28 cellular contexts compared by ENCODE assay signal in genomic region chr4:103936653-103937145, GRCh38.
"Had no signal": no experiment of that assay in that cellular context is flagged by ENCODE, and none has a peak within 500 bp of the region (broad histone marks: within the 10 kb centered on the region; RNA-seq: fewer than 3 reads in every experiment).

No MANE protein-coding gene starts in this region.

- H3K27me3 Mint-ChIP-seq: naive B cell; natural killer cell treated with Interleukin-12 subunit alpha and Interleukin-12 subunit beta and Interleukin-15 and Interleukin-18, amount 100 ng/mL, for 72 hours; progenitor cell of endocrine pancreas had no signal

- H3K36me3 ChIP-seq: neutrophil, pancreas, right lobe of liver, sigmoid colon, suprapubic skin, tibial artery, transverse colon, upper lobe of left lung, uterus had no signal

- FAIRE-seq: pancreas, small intestine had no signal

- H3K27ac Mint-ChIP-seq: naive B cell; naive thymus-derived CD8-positive, alpha-beta T cell; natural killer cell treated with Interleukin-12 subunit alpha and Interleukin-12 subunit beta and Interleukin-15 and Interleukin-18, amount 100 ng/mL, for 72 hours; nephron progenitor cell; progenitor cell of endocrine pancreas; stimulated activated effector memory CD8-positive, alpha-beta T cell treated with anti-CD3 and anti-CD28 coated beads, Interleukin-12 subunit alpha, Interleukin-12 subunit beta, amount 100 ng/mL, for 72 hours; stimulated activated naive CD8-positive, alpha-beta T cell treated with anti-CD3 and anti-CD28 coated beads, Interleukin-15, Interleukin-2, amounts not matched to agents 100 ng/mL and 50 ng/mL, for 24 hours had no signal

- H3K4me1 ChIP-seq: pancreas, psoas muscle, right lobe of liver, sigmoid colon, suprapubic skin, testis, tibial artery, transverse colon, upper lobe of left lung, uterus had no signal

- H3K4me1 Mint-ChIP-seq: naive B cell; naive thymus-derived CD8-positive, alpha-beta T cell; nephron progenitor cell; stimulated activated effector memory CD8-positive, alpha-beta T cell treated with anti-CD3 and anti-CD28 coated beads, Interleukin-12 subunit alpha, Interleukin-12 subunit beta, amount 100 ng/mL, for 72 hours had no signal

- H3K9me3 Mint-ChIP-seq: natural killer cell treated with Interleukin-12 subunit alpha and Interleukin-12 subunit beta and Interleukin-15 and Interleukin-18, amount 100 ng/mL, for 72 hours; stimulated activated naive CD8-positive, alpha-beta T cell treated with anti-CD3 and anti-CD28 coated beads, Interleukin-15, Interleukin-2, amounts not matched to agents 100 ng/mL and 50 ng/mL, for 24 hours had no signal

- DNase-seq: naive B cell; naive thymus-derived CD8-positive, alpha-beta T cell; nephron progenitor cell; nucleus accumbens; right lobe of liver; sigmoid colon; small intestine; stimulated activated CD4-positive, alpha-beta T cell treated with anti-CD3 and anti-CD28 coated beads, Interleukin-15, amount 100 ng/mL, for 24 hours; stimulated activated CD4-positive, alpha-beta T cell treated with anti-CD3 and anti-CD28 coated beads, Interleukin-2, amount 100 ng/mL, for 24 hours; stimulated activated CD4-positive, alpha-beta T cell treated with anti-CD3 and anti-CD28 coated beads, Interleukin-2, amount 100 ng/mL, for 48 hours; stimulated activated CD4-positive, alpha-beta T cell treated with anti-CD3 and anti-CD28 coated beads, Interleukin-4, amount 100 ng/mL, for 24 hours; stimulated activated naive CD4-positive, alpha-beta T cell; substantia nigra; testis; tibial artery; transverse colon; uterus had no signal

- H3K27me3 ChIP-seq: neutrophil, right lobe of liver, sigmoid colon, suprapubic skin, testis, transverse colon, upper lobe of left lung, uterus had no signal

- ATAC-seq: naive thymus-derived CD8-positive, alpha-beta T cell; natural killer cell treated with Interleukin-12 subunit alpha and Interleukin-12 subunit beta and Interleukin-15 and Interleukin-18, amount 100 ng/mL, for 72 hours; pancreas; psoas muscle; right cardiac atrium; right lobe of liver; stimulated activated effector memory CD8-positive, alpha-beta T cell treated with anti-CD3 and anti-CD28 coated beads, Interleukin-12 subunit alpha, Interleukin-12 subunit beta, amount 100 ng/mL, for 72 hours had no signal

- H3K9me3 ChIP-seq: neutrophil, pancreas, psoas muscle, right lobe of liver, suprapubic skin, testis, tibial artery, transverse colon, upper lobe of left lung, uterus had no signal

- H3K27ac ChIP-seq: neutrophil, pancreas, psoas muscle, right lobe of liver, sigmoid colon, suprapubic skin, testis, tibial artery, transverse colon, upper lobe of left lung, uterus had no signal

- H3K4me3 ChIP-seq: pancreas, psoas muscle, right lobe of liver, sigmoid colon, suprapubic skin, testis, tibial artery, transverse colon, upper lobe of left lung, uterus had no signal

- H3K4me3 Mint-ChIP-seq: naive B cell; naive thymus-derived CD8-positive, alpha-beta T cell; natural killer cell treated with Interleukin-12 subunit alpha and Interleukin-12 subunit beta and Interleukin-15 and Interleukin-18, amount 100 ng/mL, for 72 hours; nephron progenitor cell; neural crest cell; stimulated activated effector memory CD8-positive, alpha-beta T cell treated with anti-CD3 and anti-CD28 coated beads, Interleukin-12 subunit alpha, Interleukin-12 subunit beta, amount 100 ng/mL, for 72 hours; stimulated activated naive CD8-positive, alpha-beta T cell treated with anti-CD3 and anti-CD28 coated beads, Interleukin-15, Interleukin-2, amounts not matched to agents 100 ng/mL and 50 ng/mL, for 24 hours had no signal
